ENCODE assay signal across 28 cellular contexts in the genomic region with DNA sequence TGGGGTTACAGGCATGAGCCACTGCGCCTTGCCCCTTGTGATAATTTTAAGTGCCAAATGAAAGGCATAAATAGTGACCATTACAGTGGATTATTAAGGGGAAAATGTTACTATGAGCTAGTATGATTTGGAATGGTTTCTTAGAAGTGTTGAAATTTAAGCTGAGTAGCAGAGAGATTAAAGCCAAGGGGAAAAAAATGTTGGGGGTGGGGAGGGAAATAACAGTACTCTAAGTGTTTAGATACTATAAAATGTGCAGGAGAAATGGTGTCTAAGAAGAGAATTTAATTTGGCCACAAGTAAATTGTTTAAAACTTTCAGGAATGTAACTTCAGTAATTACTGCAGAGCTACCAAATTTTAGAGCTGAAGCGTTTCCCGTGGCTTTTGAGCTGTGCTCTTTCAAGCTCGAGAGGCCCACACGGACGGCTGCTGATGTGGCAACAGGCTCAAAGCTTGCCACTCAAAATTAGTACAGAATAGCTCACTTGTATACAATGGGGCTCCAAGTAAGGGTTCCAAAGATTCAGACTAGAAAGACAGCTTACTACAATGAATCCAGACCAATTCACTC. TPM values are rescaled to one million over a fixed set of nuclear protein-coding genes. Genes with fewer than 3 reads are reported as not detected.
DNase-seq lines count a peak whose midpoint lies in the region; ATAC-seq and TF ChIP-seq lines count a peak whose summit lies in the region.
"Had no signal": no experiment of that assay in that cellular context is flagged by ENCODE, and none has a peak within 500 bp of the region (broad histone marks: within the 10 kb centered on the region; RNA-seq: fewer than 3 reads in every experiment).

No MANE protein-coding gene starts in this region.

- no peak overlapping the region for H3K18ac ChIP-seq in mesenchymal stem cell (ENCODE audit: low read depth in 1 of 2, low read length in 2 of 2)

- no peak overlapping the region for H2AFZ ChIP-seq in mesenchymal stem cell (ENCODE audit: low read depth, low read length)

- H3K36me3 ChIP-seq in endodermal cell (ENCODE audit: control insufficient read depth, insufficient read depth, low read length) = peaks cover 20% of the 10 kb centered on the region
- H3K36me3 ChIP-seq in mesenchymal stem cell (ENCODE audit: control insufficient read depth in 1 of 2, insufficient read depth in 2 of 2, low read depth in 1 of 2, low read length in 2 of 2) = peaks cover 2 to 43% of the 10 kb centered on the region in 2 experiments
- peaks cover 14% of the 10 kb centered on the region for H3K36me3 ChIP-seq in upper lobe of right lung
- H3K36me3 ChIP-seq in Peyer's patch = peaks cover 0 to 23% (median 0%) of the 10 kb centered on the region in 3 donors

- no peaks in the 10 kb centered on the region for H3K27me3 Mint-ChIP-seq in endodermal cell (ENCODE audit: insufficient read depth)
- H3K27me3 Mint-ChIP-seq in activated T-helper 1 cell treated with anti-CD3 and anti-CD28 coated beads, Interleukin-12 subunit alpha, Interleukin-12 subunit beta, Interleukin-2, Interleukin-4 antibody, amounts not matched to agents 30 ng/mL and 10 ng/mL and 1 ng/mL, durations not matched to agents 14 hours and 24 hours and 36 hours (ENCODE audit: insufficient read depth) = no peaks in the 10 kb centered on the region
- H3K27me3 Mint-ChIP-seq: activated naive CD8-positive, alpha-beta T cell treated with anti-CD3 and anti-CD28 coated beads, Interleukin-2, amount 50 U/mL, for 24 hours; stimulated activated memory B cell treated with anti-CD40 and anti-IgM and Interleukin-4, amounts not matched to agents 10 μg/mL and 1 μg/mL and 100 μg/mL, for 72 hours had no signal

- H2BK120ac ChIP-seq in mesenchymal stem cell (ENCODE audit: low read depth, low read length) = no peak overlapping the region

- no peak overlapping the region for H3K27ac Mint-ChIP-seq in endodermal cell
- H3K27ac Mint-ChIP-seq in activated T-helper 1 cell treated with anti-CD3 and anti-CD28 coated beads, Interleukin-12 subunit alpha, Interleukin-12 subunit beta, Interleukin-2, Interleukin-4 antibody, amounts not matched to agents 30 ng/mL and 10 ng/mL and 1 ng/mL, durations not matched to agents 14 hours and 24 hours and 36 hours = no peak overlapping the region
- H3K27ac Mint-ChIP-seq: activated naive CD8-positive, alpha-beta T cell treated with anti-CD3 and anti-CD28 coated beads, Interleukin-2, amount 50 U/mL, for 24 hours; CD14-positive monocyte; stimulated activated memory B cell treated with anti-CD40 and anti-IgM and Interleukin-4, amounts not matched to agents 10 μg/mL and 1 μg/mL and 100 μg/mL, for 72 hours had no signal

- no peak overlapping the region for H3K27ac ChIP-seq in right cardiac atrium (ENCODE audit: low read length)
- peak overlapping the region; percentile 10 for H3K27ac ChIP-seq in endodermal cell (ENCODE audit: low read depth, low read length)
- no peak overlapping the region for H3K27ac ChIP-seq in mesenchymal stem cell (ENCODE audit: low read length, poor library complexity, severe bottlenecking)
- no peak overlapping the region for H3K27ac ChIP-seq in upper lobe of right lung
- H3K27ac ChIP-seq in Peyer's patch = no peak overlapping the region
- H3K27ac ChIP-seq: heart right ventricle, testis, VCaP had no signal

- H3K4me3 ChIP-seq in right cardiac atrium (ENCODE audit: low read length) (no peak overlapping the region), endodermal cell (ENCODE audit: low read length) (no peak overlapping the region), mesenchymal stem cell (ENCODE audit: insufficient read depth in 1 of 2, low read depth in 1 of 2, low read length in 2 of 2) (no peak overlapping the region), upper lobe of right lung (no peak overlapping the region), Peyer's patch (no peak overlapping the region)
- H3K4me3 ChIP-seq: heart right ventricle, testis had no signal

- H3K4me2 ChIP-seq in mesenchymal stem cell (ENCODE audit: low read length, poor library complexity, severe bottlenecking) = no peak overlapping the region

- no peak overlapping the region for H2BK15ac ChIP-seq in mesenchymal stem cell (ENCODE audit: low read depth, poor library complexity, severe bottlenecking)

- no peak overlapping the region for H3K23ac ChIP-seq in mesenchymal stem cell (ENCODE audit: low read length in 2 of 2)

- no peak overlapping the region for H4K91ac ChIP-seq in mesenchymal stem cell (ENCODE audit: low read length)

- H3K9me3 Mint-ChIP-seq in endodermal cell = no peaks in the 10 kb centered on the region
- H3K9me3 Mint-ChIP-seq in activated T-helper 1 cell treated with anti-CD3 and anti-CD28 coated beads, Interleukin-12 subunit alpha, Interleukin-12 subunit beta, Interleukin-2, Interleukin-4 antibody, amounts not matched to agents 30 ng/mL and 10 ng/mL and 1 ng/mL, durations not matched to agents 14 hours and 24 hours and 36 hours = peaks cover 12% of the 10 kb centered on the region
- H3K9me3 Mint-ChIP-seq: CD14-positive monocyte, immature natural killer cell had no signal

- H3K27me3 ChIP-seq in right cardiac atrium (ENCODE audit: control insufficient read depth, insufficient read depth) (no peaks in the 10 kb centered on the region), endodermal cell (ENCODE audit: control insufficient read depth, insufficient read depth, low read length, poor library complexity, severe bottlenecking) (no peaks in the 10 kb centered on the region), mesenchymal stem cell (ENCODE audit: control insufficient read depth in 1 of 2, insufficient read depth in 1 of 2, low read length in 2 of 2) (no peaks in the 10 kb centered on the region), upper lobe of right lung (no peaks in the 10 kb centered on the region), Peyer's patch (no peaks in the 10 kb centered on the region)
- H3K27me3 ChIP-seq: heart right ventricle, testis had no signal

- ATAC-seq in right cardiac atrium = peak; percentile 62 to 63
- ATAC-seq in left ventricle myocardium superior = no peak
- ATAC-seq in upper lobe of right lung = peak; percentile 79
- no peak for ATAC-seq in HG03139 (IDR thresholded peaks at IDR 0.05; ENCODE audit: unreplicated experiment)
- ATAC-seq: activated naive CD8-positive, alpha-beta T cell treated with anti-CD3 and anti-CD28 coated beads, Interleukin-2, amount 50 U/mL, for 24 hours; stimulated activated memory B cell treated with anti-CD40 and anti-IgM and Interleukin-4, amounts not matched to agents 10 μg/mL and 1 μg/mL and 100 μg/mL, for 72 hours had no signal

- H3K4me1 ChIP-seq in right cardiac atrium (ENCODE audit: control insufficient read depth, insufficient read depth, low read length) (peaks cover 2% of the 10 kb centered on the region), endodermal cell (ENCODE audit: control insufficient read depth, insufficient read depth, low read length) (no peaks in the 10 kb centered on the region), mesenchymal stem cell (ENCODE audit: control insufficient read depth, insufficient read depth, low read depth, low read length) (peaks cover 2% of the 10 kb centered on the region), upper lobe of right lung (peaks cover 20% of the 10 kb centered on the region), Peyer's patch (no peaks in the 10 kb centered on the region)
- H3K4me1 ChIP-seq: testis had no signal

- peaks cover 10% of the 10 kb centered on the region for H3K79me1 ChIP-seq in mesenchymal stem cell (replicated peaks; ENCODE audit: low read length, poor library complexity, severe bottlenecking)

- no peak overlapping the region for H3K4me3 Mint-ChIP-seq in endodermal cell
- no peak overlapping the region for H3K4me3 Mint-ChIP-seq in activated T-helper 1 cell treated with anti-CD3 and anti-CD28 coated beads, Interleukin-12 subunit alpha, Interleukin-12 subunit beta, Interleukin-2, Interleukin-4 antibody, amounts not matched to agents 30 ng/mL and 10 ng/mL and 1 ng/mL, durations not matched to agents 14 hours and 24 hours and 36 hours
- H3K4me3 Mint-ChIP-seq: activated naive CD8-positive, alpha-beta T cell treated with anti-CD3 and anti-CD28 coated beads, Interleukin-2, amount 50 U/mL, for 24 hours; CD14-positive monocyte; immature natural killer cell; stimulated activated memory B cell treated with anti-CD40 and anti-IgM and Interleukin-4, amounts not matched to agents 10 μg/mL and 1 μg/mL and 100 μg/mL, for 72 hours had no signal

- no peak overlapping the region for H2BK12ac ChIP-seq in mesenchymal stem cell (ENCODE audit: low read length in 2 of 2)

- DNase-seq in right cardiac atrium (peak in 1 of 3 donors; percentile 63), left ventricle myocardium superior (no peak), endodermal cell (no peak), mesenchymal stem cell (peak; percentile 43), upper lobe of right lung (peak; percentile 71), Peyer's patch (no peak)
- no peak for DNase-seq in activated T-helper 1 cell treated with anti-CD3 and anti-CD28 coated beads, Interleukin-12 subunit alpha, Interleukin-12 subunit beta, Interleukin-2, Interleukin-4 antibody, amounts not matched to agents 30 ng/mL and 10 ng/mL and 1 ng/mL, durations not matched to agents 14 hours and 24 hours and 36 hours (ENCODE audit: low spot score)
- DNase-seq: activated CD4-positive, alpha-beta T cell treated with anti-CD3 and anti-CD28 coated beads, Interleukin-2, amount 50 U/mL, for 1 hour; activated CD8-positive, alpha-beta memory T cell treated with anti-CD3 and anti-CD28 coated beads, Interleukin-2, amount 50 U/mL, for 4 hours; activated effector memory CD4-positive, alpha-beta T cell treated with Interleukin-2 at 50 U/mL for 16 hours; activated naive CD8-positive, alpha-beta T cell treated with anti-CD3 and anti-CD28 coated beads, Interleukin-2, amount 50 U/mL, for 24 hours; caudate nucleus; DMS 273 treated with DMSO at 0.1 percent for 48 hours; effector CD4-positive, alpha-beta T cell; GDM1; heart right ventricle; immature natural killer cell; Kasumi-1; mammary epithelial cell; NCI-H1105 treated with DMSO at 0.1 percent for 48 hours; NCI-H524 treated with DMSO at 0.1 percent for 48 hours; OCI-M1; SIG-M5; testis had no signal

- peaks cover 7% of the 10 kb centered on the region for H3K4me1 Mint-ChIP-seq in endodermal cell
- peaks cover 23% of the 10 kb centered on the region for H3K4me1 Mint-ChIP-seq in activated T-helper 1 cell treated with anti-CD3 and anti-CD28 coated beads, Interleukin-12 subunit alpha, Interleukin-12 subunit beta, Interleukin-2, Interleukin-4 antibody, amounts not matched to agents 30 ng/mL and 10 ng/mL and 1 ng/mL, durations not matched to agents 14 hours and 24 hours and 36 hours (ENCODE audit: low read depth)
- H3K4me1 Mint-ChIP-seq: stimulated activated memory B cell treated with anti-CD40 and anti-IgM and Interleukin-4, amounts not matched to agents 10 μg/mL and 1 μg/mL and 100 μg/mL, for 72 hours had no signal

- H3K36me3 Mint-ChIP-seq in endodermal cell (ENCODE audit: low read depth) = peaks cover 22% of the 10 kb centered on the region
- peaks cover 31% of the 10 kb centered on the region for H3K36me3 Mint-ChIP-seq in activated T-helper 1 cell treated with anti-CD3 and anti-CD28 coated beads, Interleukin-12 subunit alpha, Interleukin-12 subunit beta, Interleukin-2, Interleukin-4 antibody, amounts not matched to agents 30 ng/mL and 10 ng/mL and 1 ng/mL, durations not matched to agents 14 hours and 24 hours and 36 hours (ENCODE audit: low read depth)

- H3K9me3 ChIP-seq in right cardiac atrium (ENCODE audit: control insufficient read depth, low read length) = no peaks in the 10 kb centered on the region
- H3K9me3 ChIP-seq in endodermal cell (ENCODE audit: control insufficient read depth, low read length) = no peaks in the 10 kb centered on the region
- no peaks in the 10 kb centered on the region for H3K9me3 ChIP-seq in mesenchymal stem cell (ENCODE audit: control insufficient read depth, low read length)
- no peaks in the 10 kb centered on the region for H3K9me3 ChIP-seq in upper lobe of right lung
- H3K9me3 ChIP-seq in Peyer's patch = no peaks in the 10 kb centered on the region
- H3K9me3 ChIP-seq: heart right ventricle, testis had no signal

- H4K8ac ChIP-seq in mesenchymal stem cell (ENCODE audit: low read length) = no peak overlapping the region

- TF ChIP-seq POLR2A in Peyer's patch (IDR thresholded peaks at IDR 0.05) = no peak

- intact Hi-C loops in right cardiac atrium (cut with DNase I) (no loop called here), left ventricle myocardium superior (cut with micrococcal nuclease) (no loop called here), upper lobe of right lung (cut with DNase I) (no loop called here)
- intact Hi-C loops in activated T-helper 1 cell treated with anti-CD3 and anti-CD28 coated beads, Interleukin-12 subunit alpha, Interleukin-12 subunit beta, Interleukin-2, Interleukin-4 antibody, amounts not matched to agents 30 ng/mL and 10 ng/mL and 1 ng/mL, durations not matched to agents 14 hours and 24 hours and 36 hours (cut with micrococcal nuclease) = loop anchor here (10.0 kb wide), 1 partner anchor 348 kb away; no protein-coding TSS in a partner anchor

- no peak overlapping the region for H3K9ac ChIP-seq in endodermal cell (ENCODE audit: extremely low read depth, low read length, poor library complexity, severe bottlenecking)
- H3K9ac ChIP-seq in mesenchymal stem cell (ENCODE audit: low read length) = no peak overlapping the region

- no peak overlapping the region for H2AK5ac ChIP-seq in mesenchymal stem cell (ENCODE audit: low read length, severe bottlenecking)

- TF ChIP-seq CTCF in endodermal cell (conservative IDR thresholded peaks at IDR 0.05) (no peak), upper lobe of right lung (IDR thresholded peaks at IDR 0.05) (no peak), Peyer's patch (IDR thresholded peaks at IDR 0.05) (no peak)

- H3K4ac ChIP-seq in mesenchymal stem cell (ENCODE audit: low read depth in 1 of 2, low read length in 2 of 2) = no peak overlapping the region

- H2BK5ac ChIP-seq in mesenchymal stem cell (ENCODE audit: low read depth, low read length, poor library complexity, severe bottlenecking) = no peak overlapping the region

- H3K14ac ChIP-seq in mesenchymal stem cell (ENCODE audit: low read length in 2 of 2) = no peak overlapping the region

- 56% methylated on average over 6 of the region's 6 CpGs for WGBS in right cardiac atrium
- WGBS in endodermal cell (ENCODE audit: insufficient coverage in 1 of 2, insufficient read length in 1 of 2), 2 experiments = 75 to 96% methylated on average over 6 of the region's 6 CpGs
- 81% methylated on average over 6 of the region's 6 CpGs for WGBS in mesenchymal stem cell

RNA-seq across cellular contexts. Expression of a gene that starts 23.9 kb away (rescaled TPM):
- total RNA-seq in right cardiac atrium (1 to 10 TPM in 3 of 4 donors, under 1 TPM in 1; 0.62 to 1.7 (median 1.4) TPM), left ventricle myocardium superior (0.52 TPM), endodermal cell (10 to 100 TPM; 17.3 to 18.6 TPM), upper lobe of right lung (11.8 TPM), Peyer's patch (10 to 100 TPM; 24.2 to 31.4 (median 26.3) TPM)
- 0.52 TPM for polyA plus RNA-seq in right cardiac atrium
- 4.2 TPM for polyA plus RNA-seq in endodermal cell (2013, experiment 1 of 2)
- polyA plus RNA-seq in endodermal cell (2013, experiment 2 of 2) = 4.1 TPM
- 61.3 TPM for polyA plus RNA-seq in mesenchymal stem cell (2013, experiment 1 of 2)
- 60.4 TPM for polyA plus RNA-seq in mesenchymal stem cell (2013, experiment 2 of 2)
- 1.1 TPM in 2 replicates for total RNA-seq in activated T-helper 1 cell treated with anti-CD3 and anti-CD28 coated beads, Interleukin-12 subunit alpha, Interleukin-12 subunit beta, Interleukin-2, Interleukin-4 antibody, amounts not matched to agents 30 ng/mL and 10 ng/mL and 1 ng/mL, durations not matched to agents 14 hours and 24 hours and 36 hours

Comparison
In these comparisons a context has a peak if more than half of its experiments do, and no peak if none do; other contexts are left out.
1. ATAC-seq: peak in right cardiac atrium (2 of 2) and upper lobe of right lung (single experiment); none in left ventricle myocardium superior (single experiment) and HG03139 (single experiment).
2. DNase-seq: peak in mesenchymal stem cell (single experiment) and upper lobe of right lung (single experiment); none in left ventricle myocardium superior (single experiment), endodermal cell (single experiment), activated T-helper 1 cell treated with anti-CD3 and anti-CD28 coated beads, Interleukin-12 subunit alpha, Interleukin-12 subunit beta, Interleukin-2, Interleukin-4 antibody, amounts not matched to agents 30 ng/mL and 10 ng/mL and 1 ng/mL, durations not matched to agents 14 hours and 24 hours and 36 hours (single experiment) and Peyer's patch (0 of 3).